Comparison of ENCODE assay signal across 15 cellular contexts in genomic region chr12:73612571-73612970, GRCh38.
"Had no signal": no experiment of that assay in that cellular context is flagged by ENCODE, and none has a peak within 500 bp of the region (broad histone marks: within the 10 kb centered on the region; RNA-seq: fewer than 3 reads in every experiment).

No MANE protein-coding gene starts in this region.

- H3K4me1 Mint-ChIP-seq: activated naive CD8-positive, alpha-beta T cell treated with anti-CD3 and anti-CD28 coated beads, Interleukin-2, amount 50 U/mL, for 24 hours; naive thymus-derived CD4-positive, alpha-beta T cell; stimulated activated memory B cell treated with anti-CD40 and anti-IgM and Interleukin-4, amounts not matched to agents 10 μg/mL and 1 μg/mL and 100 μg/mL, for 72 hours had no signal

- H3K27me3 ChIP-seq: foreskin keratinocyte, ovary had no signal

- H3K27ac ChIP-seq: foreskin keratinocyte, ovary had no signal

- H3K36me3 ChIP-seq: ovary had no signal

- H3K4me3 Mint-ChIP-seq: activated naive CD8-positive, alpha-beta T cell treated with anti-CD3 and anti-CD28 coated beads, Interleukin-2, amount 50 U/mL, for 24 hours; naive thymus-derived CD4-positive, alpha-beta T cell; stimulated activated memory B cell treated with anti-CD40 and anti-IgM and Interleukin-4, amounts not matched to agents 10 μg/mL and 1 μg/mL and 100 μg/mL, for 72 hours had no signal

- H3K4me3 ChIP-seq: ovary had no signal

- H3K9me3 ChIP-seq: ovary had no signal

- H3K27ac Mint-ChIP-seq: activated naive CD8-positive, alpha-beta T cell treated with anti-CD3 and anti-CD28 coated beads, Interleukin-2, amount 50 U/mL, for 24 hours; naive thymus-derived CD4-positive, alpha-beta T cell; stimulated activated memory B cell treated with anti-CD40 and anti-IgM and Interleukin-4, amounts not matched to agents 10 μg/mL and 1 μg/mL and 100 μg/mL, for 72 hours had no signal

- H3K4me1 ChIP-seq: foreskin keratinocyte had no signal

- ATAC-seq: activated naive CD8-positive, alpha-beta T cell treated with anti-CD3 and anti-CD28 coated beads, Interleukin-2, amount 50 U/mL, for 24 hours; foreskin keratinocyte; left colon; naive thymus-derived CD4-positive, alpha-beta T cell; stimulated activated memory B cell treated with anti-CD40 and anti-IgM and Interleukin-4, amounts not matched to agents 10 μg/mL and 1 μg/mL and 100 μg/mL, for 72 hours had no signal

- H3K27me3 Mint-ChIP-seq: activated naive CD8-positive, alpha-beta T cell treated with anti-CD3 and anti-CD28 coated beads, Interleukin-2, amount 50 U/mL, for 24 hours; naive thymus-derived CD4-positive, alpha-beta T cell; stimulated activated memory B cell treated with anti-CD40 and anti-IgM and Interleukin-4, amounts not matched to agents 10 μg/mL and 1 μg/mL and 100 μg/mL, for 72 hours had no signal

- H3K36me3 Mint-ChIP-seq: naive thymus-derived CD4-positive, alpha-beta T cell; stimulated activated memory B cell treated with anti-CD40 and anti-IgM and Interleukin-4, amounts not matched to agents 10 μg/mL and 1 μg/mL and 100 μg/mL, for 72 hours had no signal

- DNase-seq: activated CD4-positive, alpha-beta T cell treated with anti-CD3 and anti-CD28 coated beads for 1 hour; activated CD4-positive, alpha-beta T cell treated with anti-CD3 and anti-CD28 coated beads, Interleukin-2, amount 50 U/mL, for 4 hours; activated naive CD4-positive, alpha-beta T cell treated with Interleukin-2 at 50 U/mL for 16 hours; activated naive CD8-positive, alpha-beta T cell treated with anti-CD3 and anti-CD28 coated beads, Interleukin-2, amount 50 U/mL, for 24 hours; activated T-cell treated with anti-CD3 and anti-CD28 coated beads for 4 hours; aorta; cortex of kidney; effector CD4-positive, alpha-beta T cell; glutamatergic neuron; left colon; naive thymus-derived CD4-positive, alpha-beta T cell; ovary; T1000 had no signal
